Comparison of ENCODE assay signal across 29 cellular contexts in genomic region chr6:14606353-14606752, GRCh38.
"Had no signal": no experiment of that assay in that cellular context is flagged by ENCODE, and none has a peak within 500 bp of the region (broad histone marks: within the 10 kb centered on the region; RNA-seq: fewer than 3 reads in every experiment).

No MANE protein-coding gene starts in this region.

- H3K9me3 Mint-ChIP-seq: immature natural killer cell; stimulated activated memory B cell treated with anti-CD40 and anti-IgM and Interleukin-4, amounts not matched to agents 10 μg/mL and 1 μg/mL and 100 μg/mL, for 72 hours; type B pancreatic cell had no signal

- H3K4me1 Mint-ChIP-seq: mesothelial cell of epicardium; natural killer cell; stimulated activated naive CD8-positive, alpha-beta T cell treated with anti-CD3 and anti-CD28 coated beads, Interleukin-15, amount 100 ng/mL, for 72 hours had no signal

- ATAC-seq: left colon; left lung; lower lobe of right lung; natural killer cell; right lobe of liver; stimulated activated memory B cell treated with anti-CD40 and anti-IgM and Interleukin-4, amounts not matched to agents 10 μg/mL and 1 μg/mL and 100 μg/mL, for 72 hours; stimulated activated naive CD8-positive, alpha-beta T cell treated with anti-CD3 and anti-CD28 coated beads, Interleukin-15, amount 100 ng/mL, for 72 hours had no signal

- H3K4me3 ChIP-seq: left lung, lower lobe of right lung, ovary, right atrium auricular region, right lobe of liver, smooth muscle cell, tibial nerve, uterus had no signal

- DNase-seq: hippocampal formation; immature natural killer cell; kidney; left colon; left lung; lower lobe of right lung; mammary epithelial cell; mesenchymal stem cell; naive B cell; natural killer cell; nephron progenitor cell; ovary; right lobe of liver; stimulated activated CD4-positive, alpha-beta T cell treated with anti-CD3 and anti-CD28 coated beads, Interleukin-1b, Interleukin-23, amount 100 ng/mL, for 48 hours; stimulated activated CD4-positive, alpha-beta T cell treated with anti-CD3 and anti-CD28 coated beads, Interleukin-2, amount 100 ng/mL, for 48 hours; stimulated activated CD4-positive, alpha-beta T cell treated with anti-CD3 and anti-CD28 coated beads, Interleukin-4, amount 100 ng/mL, for 4 hours; stimulated activated CD8-positive, alpha-beta memory T cell treated with anti-CD3 and anti-CD28 coated beads, Interleukin-4, amount 100 ng/mL, for 48 hours; stimulated activated naive CD4-positive, alpha-beta T cell treated with Interleukin-2 at 50 U/mL for 16 hours; stimulated activated naive CD8-positive, alpha-beta T cell treated with anti-CD3 and anti-CD28 coated beads, Interleukin-15, amount 100 ng/mL, for 72 hours; substantia nigra; uterus had no signal

- H3K27me3 Mint-ChIP-seq: naive B cell; progenitor cell of endocrine pancreas; stimulated activated memory B cell treated with anti-CD40 and anti-IgM and Interleukin-4, amounts not matched to agents 10 μg/mL and 1 μg/mL and 100 μg/mL, for 72 hours; stimulated activated naive CD8-positive, alpha-beta T cell treated with anti-CD3 and anti-CD28 coated beads, Interleukin-15, amount 100 ng/mL, for 72 hours; type B pancreatic cell had no signal

- H3K36me3 ChIP-seq: left lung, lower lobe of right lung, ovary, right atrium auricular region, right lobe of liver, tibial nerve, uterus had no signal

- H3K27ac ChIP-seq: left lung, lower lobe of right lung, ovary, right atrium auricular region, right lobe of liver, tibial nerve, uterus had no signal

- H3K4me1 ChIP-seq: left lung, lower lobe of right lung, right atrium auricular region, right lobe of liver, tibial nerve, uterus had no signal

- H3K4me2 ChIP-seq: smooth muscle cell had no signal

- H3K4me3 Mint-ChIP-seq: immature natural killer cell; mesothelial cell of epicardium; natural killer cell; nephron progenitor cell; stimulated activated memory B cell treated with anti-CD40 and anti-IgM and Interleukin-4, amounts not matched to agents 10 μg/mL and 1 μg/mL and 100 μg/mL, for 72 hours; stimulated activated naive CD8-positive, alpha-beta T cell treated with anti-CD3 and anti-CD28 coated beads, Interleukin-15, amount 100 ng/mL, for 72 hours; type B pancreatic cell had no signal

- H3K36me3 Mint-ChIP-seq: immature natural killer cell; mesothelial cell of epicardium; natural killer cell; stimulated activated memory B cell treated with anti-CD40 and anti-IgM and Interleukin-4, amounts not matched to agents 10 μg/mL and 1 μg/mL and 100 μg/mL, for 72 hours had no signal

- H3K27me3 ChIP-seq: left lung, ovary, right atrium auricular region, right lobe of liver, tibial nerve, uterus had no signal

- FAIRE-seq: islet of Langerhans, kidney had no signal
